1 cellular context compared by ENCODE assay signal in the genomic region with DNA sequence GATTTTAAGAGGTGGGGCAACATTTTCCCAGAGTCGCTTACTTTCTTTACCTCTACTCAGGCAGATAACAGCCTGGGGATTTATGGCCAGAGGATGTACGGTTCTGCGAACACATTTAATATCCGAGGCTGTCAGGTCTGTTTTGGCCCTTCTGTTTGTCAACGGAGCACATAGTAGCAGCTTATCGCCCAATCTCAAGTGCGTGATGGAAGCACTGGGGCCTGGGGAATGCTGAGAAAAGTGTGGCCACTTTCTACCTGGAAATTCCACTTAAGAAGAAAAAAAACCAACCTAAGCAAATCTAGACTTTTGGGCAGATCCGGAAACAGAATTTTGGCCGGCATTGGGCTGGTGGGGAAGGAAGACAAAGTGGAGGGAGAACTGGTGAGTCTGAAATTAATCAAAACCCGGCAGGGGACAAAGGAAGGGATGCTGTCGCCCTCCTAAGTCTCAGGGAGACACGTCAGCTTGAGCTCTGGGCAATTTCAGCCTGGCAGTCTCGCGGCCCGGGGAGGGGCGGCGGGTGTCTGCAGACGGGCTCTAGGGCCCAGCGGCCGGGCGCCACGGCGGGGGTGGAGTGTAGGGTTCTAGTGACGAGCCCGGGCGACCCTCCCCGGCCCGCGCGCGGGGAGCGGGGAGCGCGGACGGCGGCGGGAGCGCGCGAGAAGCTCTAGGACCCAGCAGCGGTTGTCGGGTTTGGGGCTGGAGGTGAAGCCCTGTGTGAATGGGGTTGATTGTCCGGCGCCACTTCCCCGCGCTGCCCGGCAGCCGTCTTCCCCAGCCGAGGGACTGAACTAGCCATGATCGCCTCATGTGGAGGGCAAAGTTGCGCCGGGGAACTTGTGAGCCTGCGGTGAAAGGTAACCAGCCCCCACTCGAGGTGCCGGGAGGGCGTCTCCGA.
A peak's percentile ranks its signal among the peaks of the same experiment; 100 is the strongest.
TF ChIP-seq lines count a peak whose summit lies in the region.

A gene with protein sequence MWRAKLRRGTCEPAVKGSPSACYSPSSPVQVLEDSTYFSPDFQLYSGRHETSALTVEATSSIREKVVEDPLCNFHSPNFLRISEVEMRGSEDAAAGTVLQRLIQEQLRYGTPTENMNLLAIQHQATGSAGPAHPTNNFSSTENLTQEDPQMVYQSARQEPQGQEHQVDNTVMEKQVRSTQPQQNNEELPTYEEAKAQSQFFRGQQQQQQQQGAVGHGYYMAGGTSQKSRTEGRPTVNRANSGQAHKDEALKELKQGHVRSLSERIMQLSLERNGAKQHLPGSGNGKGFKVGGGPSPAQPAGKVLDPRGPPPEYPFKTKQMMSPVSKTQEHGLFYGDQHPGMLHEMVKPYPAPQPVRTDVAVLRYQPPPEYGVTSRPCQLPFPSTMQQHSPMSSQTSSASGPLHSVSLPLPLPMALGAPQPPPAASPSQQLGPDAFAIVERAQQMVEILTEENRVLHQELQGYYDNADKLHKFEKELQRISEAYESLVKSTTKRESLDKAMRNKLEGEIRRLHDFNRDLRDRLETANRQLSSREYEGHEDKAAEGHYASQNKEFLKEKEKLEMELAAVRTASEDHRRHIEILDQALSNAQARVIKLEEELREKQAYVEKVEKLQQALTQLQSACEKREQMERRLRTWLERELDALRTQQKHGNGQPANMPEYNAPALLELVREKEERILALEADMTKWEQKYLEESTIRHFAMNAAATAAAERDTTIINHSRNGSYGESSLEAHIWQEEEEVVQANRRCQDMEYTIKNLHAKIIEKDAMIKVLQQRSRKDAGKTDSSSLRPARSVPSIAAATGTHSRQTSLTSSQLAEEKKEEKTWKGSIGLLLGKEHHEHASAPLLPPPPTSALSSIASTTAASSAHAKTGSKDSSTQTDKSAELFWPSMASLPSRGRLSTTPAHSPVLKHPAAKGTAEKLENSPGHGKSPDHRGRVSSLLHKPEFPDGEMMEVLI (plus strand): TSS at position 656 of the 901 bp plus-strand sequence. CDS start 156 bp downstream, at position 812.

TF ChIP-seq in K562, 482 proteins besides CTCF, POLR2A, EP300 and RAD21 (continued from another document and continues in another):
- TF ChIP-seq HNRNPK (IDR thresholded peaks at IDR 0.05; ENCODE audit: low read depth, low read length, poor library complexity, severe bottlenecking) = no peak
- TF ChIP-seq DNMT1 (IDR thresholded peaks at IDR 0.05) = no peak
- peak; percentile 88 for TF ChIP-seq CXXC5 (CRISPR knock-in tag; IDR thresholded peaks at IDR 0.05)
- TF ChIP-seq, protein P1, sequence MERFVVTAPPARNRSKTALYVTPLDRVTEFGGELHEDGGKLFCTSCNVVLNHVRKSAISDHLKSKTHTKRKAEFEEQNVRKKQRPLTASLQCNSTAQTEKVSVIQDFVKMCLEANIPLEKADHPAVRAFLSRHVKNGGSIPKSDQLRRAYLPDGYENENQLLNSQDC (CRISPR knock-in tag; IDR thresholded peaks at IDR 0.05) = no peak
- TF ChIP-seq CTBP1 (IDR thresholded peaks at IDR 0.05; ENCODE audit: borderline replicate concordance) = peak; percentile 79
- TF ChIP-seq TEAD1 (CRISPR knock-in tag; IDR thresholded peaks at IDR 0.05) = peak in 1 of 2 experiments; percentile 22; a peak in 1 of 4 replicates
- no peak for TF ChIP-seq NONO (IDR thresholded peaks at IDR 0.05; ENCODE audit: low read depth in 2 of 2, low read length in 1 of 2)
- no peak for TF ChIP-seq SMAD1 (IDR thresholded peaks at IDR 0.05; ENCODE audit: low read depth, low read length, partially characterized antibody)
- no peak for TF ChIP-seq ZNF274 (IDR thresholded peaks at IDR 0.05; ENCODE audit: borderline replicate concordance, low read depth, low read length)
- TF ChIP-seq ERF (CRISPR knock-in tag; IDR thresholded peaks at IDR 0.05) = peak; percentile 83
- 0 out of 2 replicates have a peak, but pooled peaks have one; percentile 5 for TF ChIP-seq KLF16 (IDR thresholded peaks at IDR 0.05)
- TF ChIP-seq MECOM (CRISPR knock-in tag; IDR thresholded peaks at IDR 0.05) = no peak; the same call in 1 of the 2 replicates
- no peak for TF ChIP-seq NFE2L1 (tag; IDR thresholded peaks at IDR 0.05; ENCODE audit: borderline replicate concordance, low read depth)
- TF ChIP-seq CBFA2T2 (conservative IDR thresholded peaks at IDR 0.05) = no peak
- TF ChIP-seq TFAP4 (CRISPR knock-in tag; IDR thresholded peaks at IDR 0.05; ENCODE audit: borderline replicate concordance) = peak; percentile 8; the same call in 1 of the 2 replicates
- no peak for TF ChIP-seq ADNP (tag; IDR thresholded peaks at IDR 0.05)
- TF ChIP-seq BRF2 (IDR thresholded peaks at IDR 0.05; ENCODE audit: borderline replicate concordance, insufficient read depth, insufficient read length) = no peak
- TF ChIP-seq ZNF583 (CRISPR knock-in tag; IDR thresholded peaks at IDR 0.05) = peak; percentile 74; the same call in 1 of the 2 replicates
- no peak for TF ChIP-seq PPARD (CRISPR knock-in tag; IDR thresholded peaks at IDR 0.05)
- TF ChIP-seq GTF2F1 (IDR thresholded peaks at IDR 0.05; ENCODE audit: low read depth, low read length) = no peak
- TF ChIP-seq KLF13 (tag; IDR thresholded peaks at IDR 0.05; ENCODE audit: borderline replicate concordance, low read depth) = peak; percentile 58; the same call in 1 of the 2 replicates
- no peak for TF ChIP-seq SMAD2 (IDR thresholded peaks at IDR 0.05; ENCODE audit: low read depth, low read length)
- TF ChIP-seq, protein P2, sequence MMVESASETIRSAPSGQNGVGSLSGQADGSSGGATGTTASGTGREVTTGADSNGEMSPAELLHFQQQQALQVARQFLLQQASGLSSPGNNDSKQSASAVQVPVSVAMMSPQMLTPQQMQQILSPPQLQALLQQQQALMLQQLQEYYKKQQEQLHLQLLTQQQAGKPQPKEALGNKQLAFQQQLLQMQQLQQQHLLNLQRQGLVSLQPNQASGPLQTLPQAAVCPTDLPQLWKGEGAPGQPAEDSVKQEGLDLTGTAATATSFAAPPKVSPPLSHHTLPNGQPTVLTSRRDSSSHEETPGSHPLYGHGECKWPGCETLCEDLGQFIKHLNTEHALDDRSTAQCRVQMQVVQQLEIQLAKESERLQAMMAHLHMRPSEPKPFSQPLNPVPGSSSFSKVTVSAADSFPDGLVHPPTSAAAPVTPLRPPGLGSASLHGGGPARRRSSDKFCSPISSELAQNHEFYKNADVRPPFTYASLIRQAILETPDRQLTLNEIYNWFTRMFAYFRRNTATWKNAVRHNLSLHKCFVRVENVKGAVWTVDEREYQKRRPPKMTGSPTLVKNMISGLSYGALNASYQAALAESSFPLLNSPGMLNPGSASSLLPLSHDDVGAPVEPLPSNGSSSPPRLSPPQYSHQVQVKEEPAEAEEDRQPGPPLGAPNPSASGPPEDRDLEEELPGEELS (CRISPR knock-in tag; IDR thresholded peaks at IDR 0.05; ENCODE audit: borderline replicate concordance) = no peak
- no peak for TF ChIP-seq KHSRP (IDR thresholded peaks at IDR 0.05)
- no peak for TF ChIP-seq NKRF (IDR thresholded peaks at IDR 0.05; ENCODE audit: borderline replicate concordance)
- TF ChIP-seq PHTF2 (CRISPR knock-in tag; IDR thresholded peaks at IDR 0.05) = no peak
- TF ChIP-seq U2AF1 (optimal IDR thresholded peaks at IDR 0.05; ENCODE audit: low read depth, low read length) = no peak
- TF ChIP-seq KAT8 (IDR thresholded peaks at IDR 0.05; ENCODE audit: low read depth) = no peak
- no peak for TF ChIP-seq ZNF3 (CRISPR knock-in tag; IDR thresholded peaks at IDR 0.05)
- no peak for TF ChIP-seq ZNF408 (CRISPR knock-in tag; IDR thresholded peaks at IDR 0.05; ENCODE audit: low read depth)
- no peak for TF ChIP-seq PBX2 (CRISPR knock-in tag; IDR thresholded peaks at IDR 0.05; ENCODE audit: low read depth)
- peak; percentile 88 for TF ChIP-seq PBX2 (tag; conservative IDR thresholded peaks at IDR 0.05; ENCODE audit: low read depth)
- TF ChIP-seq RBBP5 (IDR thresholded peaks at IDR 0.05; ENCODE audit: borderline replicate concordance, insufficient read depth, low read length, poor library complexity, severe bottlenecking) = no peak
- no peak for TF ChIP-seq FOXA1 (IDR thresholded peaks at IDR 0.05; ENCODE audit: borderline replicate concordance)
- no peak for TF ChIP-seq ZNF174 (CRISPR knock-in tag; IDR thresholded peaks at IDR 0.05)
- no peak for TF ChIP-seq ZNF449 (CRISPR knock-in tag; IDR thresholded peaks at IDR 0.05)
- TF ChIP-seq POLR2AphosphoS5 (IDR thresholded peaks at IDR 0.05; ENCODE audit: control insufficient read depth, insufficient read depth, low read depth, low read length) = no peak
- no peak for TF ChIP-seq ETS2 (tag; IDR thresholded peaks at IDR 0.05; ENCODE audit: borderline replicate concordance, poor library complexity, severe bottlenecking)
- TF ChIP-seq ZNF707 (CRISPR knock-in tag; conservative IDR thresholded peaks at IDR 0.05) = no peak
- TF ChIP-seq FOXK2 (conservative IDR thresholded peaks at IDR 0.05 in 1 of 2, IDR thresholded peaks at IDR 0.05 in 1 of 2; ENCODE audit: low read depth in 2 of 2) = no peak
- 0 out of 2 replicates have a peak, but pooled peaks have one; percentile 57 for TF ChIP-seq SAFB (IDR thresholded peaks at IDR 0.05; ENCODE audit: borderline replicate concordance, low read depth, low read length)
- TF ChIP-seq NFYB (IDR thresholded peaks at IDR 0.05; ENCODE audit: extremely low read depth, insufficient read length) = no peak
- TF ChIP-seq FOXA3 (CRISPR knock-in tag; conservative IDR thresholded peaks at IDR 0.05 in 1 of 2, IDR thresholded peaks at IDR 0.05 in 1 of 2) = 0 out of 4 replicates have a peak, but pooled peaks of 1 of the 2 experiments have one; percentile 11
- TF ChIP-seq TARDBP (IDR thresholded peaks at IDR 0.05) = peak; percentile 37; the same call in 1 of the 2 replicates
- TF ChIP-seq NCOR1 (IDR thresholded peaks at IDR 0.05) = no peak; the same call in 1 of the 2 replicates
- TF ChIP-seq RBM15 (IDR thresholded peaks at IDR 0.05; ENCODE audit: insufficient read depth, low read length) = no peak
- TF ChIP-seq NUFIP1 (IDR thresholded peaks at IDR 0.05; ENCODE audit: partially characterized antibody) = no peak
- TF ChIP-seq, protein P3, sequence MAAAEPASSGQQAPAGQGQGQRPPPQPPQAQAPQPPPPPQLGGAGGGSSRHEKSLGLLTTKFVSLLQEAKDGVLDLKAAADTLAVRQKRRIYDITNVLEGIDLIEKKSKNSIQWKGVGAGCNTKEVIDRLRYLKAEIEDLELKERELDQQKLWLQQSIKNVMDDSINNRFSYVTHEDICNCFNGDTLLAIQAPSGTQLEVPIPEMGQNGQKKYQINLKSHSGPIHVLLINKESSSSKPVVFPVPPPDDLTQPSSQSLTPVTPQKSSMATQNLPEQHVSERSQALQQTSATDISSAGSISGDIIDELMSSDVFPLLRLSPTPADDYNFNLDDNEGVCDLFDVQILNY (CRISPR knock-in tag; IDR thresholded peaks at IDR 0.05) = no peak
- no peak for TF ChIP-seq MED1 (CRISPR knock-in tag; IDR thresholded peaks at IDR 0.05; ENCODE audit: borderline replicate concordance)
- TF ChIP-seq MTA2 (IDR thresholded peaks at IDR 0.05; ENCODE audit: low read depth) = no peak
- TF ChIP-seq ARHGAP35 (IDR thresholded peaks at IDR 0.05; ENCODE audit: partially characterized antibody) = no peak
